In the genomic region with DNA sequence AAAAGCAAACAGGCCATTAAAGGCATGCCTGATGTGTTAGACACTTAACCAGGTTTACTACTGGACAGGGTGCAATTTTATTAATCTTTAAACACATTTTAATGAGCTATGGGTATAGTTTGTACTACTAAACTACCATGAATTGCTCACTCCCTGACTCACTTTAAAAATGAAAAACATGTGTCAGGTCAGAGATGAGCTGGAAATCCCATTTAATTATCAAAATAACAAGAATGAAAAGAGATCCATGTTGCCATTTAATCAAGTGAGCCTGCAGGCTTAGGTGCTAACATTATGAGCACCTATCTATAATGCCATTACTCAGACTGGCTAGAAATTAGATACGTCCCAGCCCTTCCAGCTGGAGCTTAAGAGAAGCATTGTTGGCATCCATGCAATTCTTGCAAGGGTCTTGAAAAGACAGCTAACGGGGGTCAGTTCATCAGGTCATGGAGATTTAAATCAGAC, we compare ENCODE assay signal across 24 cellular contexts.
DNase-seq lines count a peak whose midpoint lies in the region; ATAC-seq and TF ChIP-seq lines count a peak whose summit lies in the region.
"Had no signal": no experiment of that assay in that cellular context is flagged by ENCODE, and none has a peak within 500 bp of the region (broad histone marks: within the 10 kb centered on the region; RNA-seq: fewer than 3 reads in every experiment).

No MANE protein-coding gene starts in this region.

- H3K36me3 ChIP-seq in adipocyte (ENCODE audit: control insufficient read depth, insufficient read depth, low read length, severe bottlenecking) (no peaks in the 10 kb centered on the region), gastrocnemius medialis (no peaks in the 10 kb centered on the region), PC-3 (ENCODE audit: low read depth, low read length) (no peaks in the 10 kb centered on the region)
- H3K36me3 ChIP-seq: pancreas, right lobe of liver had no signal

- no peaks in the 10 kb centered on the region for H3K9me2 ChIP-seq in PC-3 (replicated peaks; ENCODE audit: low read length)

- DNase-seq in HCEC 1CT (peak; percentile 23), adipocyte (ENCODE audit: low read depth) (peak; percentile 39), kidney glomerular epithelial cell (lab: John Stamatoyannopoulos, UW) (peak; percentile 74), gastrocnemius medialis (peak in 1 of 2 donors; percentile 20), PC-3 (no peak)
- DNase-seq in activated T-cell treated with anti-CD3 and anti-CD28 coated beads, Interleukin-2, amount 50 U/mL, for 1 hour = no peak
- DNase-seq in stimulated activated naive CD4-positive, alpha-beta T cell treated with Interleukin-2 at 50 U/mL for 16 hours (lab: John Stamatoyannopoulos, UW) = no peak
- DNase-seq: activated CD4-positive, alpha-beta T cell treated with anti-CD3 and anti-CD28 coated beads, Interleukin-2, amount 10 ng/mL, durations not matched to agents 7 days and 5 days; activated naive CD8-positive, alpha-beta T cell treated with anti-CD3 and anti-CD28 coated beads for 36 hours; CD8-positive, alpha-beta T cell; effector CD8-positive, alpha-beta T cell; GDM1; left colon; naive thymus-derived CD4-positive, alpha-beta T cell; NCI-H187; NCI-H226; pancreas; right lobe of liver had no signal

- H2AFZ ChIP-seq in PC-3 (ENCODE audit: low read length) = no peak overlapping the region

- in situ Hi-C loops in gastrocnemius medialis (cut with MboI; ENCODE audit: low sequenced_read_pairs in 4 of 4) = loop anchor here in 2 of 4 donors (25.0 kb wide), 1 partner anchor 417 kb away; no protein-coding TSS in a partner anchor

- no peaks in the 10 kb centered on the region for H3K9me3 ChIP-seq in adipocyte (ENCODE audit: control insufficient read depth, low read length)
- H3K9me3 ChIP-seq in gastrocnemius medialis = no peaks in the 10 kb centered on the region
- no peaks in the 10 kb centered on the region for H3K9me3 ChIP-seq in PC-3 (ENCODE audit: low read length)
- H3K9me3 ChIP-seq: pancreas, right lobe of liver had no signal

- no peaks in the 10 kb centered on the region for H3F3A ChIP-seq in PC-3 (ENCODE audit: low read length, unreplicated experiment)

- no TSS peak for BruUV-seq in PC-3 (replicated peaks; lab: Mats Ljungman, UMichigan)

- H3K27me3 ChIP-seq in adipocyte (replicated peaks; ENCODE audit: control insufficient read depth, insufficient read depth, low read length) = no peaks in the 10 kb centered on the region
- H3K27me3 ChIP-seq in gastrocnemius medialis = no peaks in the 10 kb centered on the region
- H3K27me3 ChIP-seq in PC-3 (ENCODE audit: low read length) = no peaks in the 10 kb centered on the region
- H3K27me3 ChIP-seq: pancreas, right lobe of liver had no signal

- peaks cover 9% of the 10 kb centered on the region for H3K4me1 ChIP-seq in adipocyte (ENCODE audit: control insufficient read depth, insufficient read depth, low read length)
- H3K4me1 ChIP-seq in gastrocnemius medialis = peaks cover 34 to 35% of the 10 kb centered on the region in 2 donors
- H3K4me1 ChIP-seq in PC-3 (ENCODE audit: insufficient read depth, low read length) = peaks cover 32% of the 10 kb centered on the region

- CTCF ChIA-PET in PC-3 (lab: Charles Lee) = no interaction called here

- POLR2A ChIA-PET in PC-3 (lab: Charles Lee; ENCODE audit: unreplicated experiment) = interaction anchor here (0.6 to 0.7 kb wide), 4 partner anchors 53 to 358 kb away, joined by 3 to 9 read pairs (median 4); a partner anchor contains a TSS

- no peak for TF ChIP-seq POLR2A in gastrocnemius medialis (IDR thresholded peaks at IDR 0.05)

- H3K4me2 ChIP-seq in PC-3 (ENCODE audit: low read length) = no peak overlapping the region
- H3K4me2 ChIP-seq: KMS-11 had no signal

- no peaks in the 10 kb centered on the region for H4K20me1 ChIP-seq in PC-3 (ENCODE audit: low read length)

- TF ChIP-seq CTCF in gastrocnemius medialis (IDR thresholded peaks at IDR 0.05 in 4 of 5, conservative IDR thresholded peaks at IDR 0.05 in 1 of 5) (no peak), PC-3 (conservative IDR thresholded peaks at IDR 0.05; ENCODE audit: low read depth, low read length) (no peak)

- no peak overlapping the region for H3K4me3 ChIP-seq in adipocyte (ENCODE audit: low read length)
- no peak overlapping the region for H3K4me3 ChIP-seq in gastrocnemius medialis
- no peak overlapping the region for H3K4me3 ChIP-seq in PC-3 (ENCODE audit: low read length)
- H3K4me3 ChIP-seq: pancreas, right lobe of liver, SK-N-MC had no signal

- H3K27ac ChIP-seq in gastrocnemius medialis (peak overlapping the region; percentile 48 to 78 (median 74)), PC-3 (ENCODE audit: low read length) (no peak overlapping the region)
- H3K27ac ChIP-seq: KMS-11, pancreas, right lobe of liver, SK-N-MC, VCaP had no signal

- ATAC-seq in gastrocnemius medialis = peak; percentile 87 to 89
- ATAC-seq in PC-3 = no peak
- ATAC-seq in GM19351 (IDR thresholded peaks at IDR 0.05; ENCODE audit: unreplicated experiment) = no peak
- ATAC-seq: CD8-positive, alpha-beta T cell; esophagus mucosa; HCT116; left colon; naive thymus-derived CD4-positive, alpha-beta T cell; pancreas; right lobe of liver had no signal

- no peaks in the 10 kb centered on the region for H3K79me2 ChIP-seq in PC-3 (ENCODE audit: low read length)

- intact Hi-C loops in gastrocnemius medialis (cut with DNase I; ENCODE audit: low total_unique reads) (no loop called here), PC-3 (cut with micrococcal nuclease) (loop anchor here (5.0 kb wide), 1 partner anchor 327 kb away; no protein-coding TSS in a partner anchor)

- H3K9ac ChIP-seq in adipocyte (ENCODE audit: low read length) = no peak overlapping the region
- no peak overlapping the region for H3K9ac ChIP-seq in PC-3 (ENCODE audit: low read length)
- H3K9ac ChIP-seq: KMS-11 had no signal

Comparison
In these comparisons a context has a peak if more than half of its experiments do, and no peak if none do; other contexts are left out.
1. DNase-seq: peak in HCEC 1CT (single experiment), adipocyte (single experiment) and kidney glomerular epithelial cell (single experiment); none in activated T-cell treated with anti-CD3 and anti-CD28 coated beads, Interleukin-2, amount 50 U/mL, for 1 hour (single experiment), PC-3 (single experiment) and stimulated activated naive CD4-positive, alpha-beta T cell treated with Interleukin-2 at 50 U/mL for 16 hours (single experiment).
2. ATAC-seq: peak in gastrocnemius medialis (2 of 2); none in PC-3 (single experiment) and GM19351 (single experiment).